7 cellular contexts compared by ENCODE assay signal in genomic region chr4:122577808-122578781, GRCh38. TPM values are rescaled to one million over a fixed set of nuclear protein-coding genes. Genes with fewer than 3 reads are reported as not detected.
A peak's percentile ranks its signal among the peaks of the same experiment; 100 is the strongest.
DNase-seq lines count a peak whose midpoint lies in the region; ATAC-seq lines count a peak whose summit lies in the region.

No MANE protein-coding gene starts in this region.

- peak; percentile 92 for ATAC-seq in GM21529 (IDR thresholded peaks at IDR 0.05; ENCODE audit: unreplicated experiment)

- DNase-seq in GM04503 (ENCODE audit: low read depth): peak; percentile 30
- peak; percentile 100 for DNase-seq in Jurkat, Clone E6-1 (ENCODE audit: low read depth, low spot score)
- peak; percentile 42 for DNase-seq in SW480 (ENCODE audit: low spot score)
- DNase-seq in activated naive CD8-positive, alpha-beta T cell treated with anti-CD3 and anti-CD28 coated beads, Interleukin-2, amount 50 U/mL, for 16 hours (ENCODE audit: low read depth, low spot score): peak; percentile 27
- DNase-seq in iPS-NIHi7 (ENCODE audit: extremely low spot score): peak; percentile 65
- peak; percentile 21 to 44 (median 36) for DNase-seq in stimulated activated CD4-positive, alpha-beta T cell treated with anti-CD3 and anti-CD28 coated beads, TNF-alpha, amount 100 ng/mL, for 4 hours (ENCODE audit: low read depth in 3 of 3)

- H3K4me3 ChIP-seq in Jurkat, Clone E6-1 (ENCODE audit: low read length): peak overlapping the region; percentile 28

RNA-seq across cellular contexts. Expression of gene IL21, which starts 42.8 kb away (rescaled TPM):
- polyA plus RNA-seq in Jurkat, Clone E6-1 (2012; ENCODE audit: insufficient read depth, insufficient read length): not detected

Comparison
In these comparisons a context has a peak if more than half of its experiments do, and no peak if none do; other contexts are left out.
1. Peak in every context shown above with its lines: DNase-seq, ATAC-seq and H3K4me3 ChIP-seq.
2. DNase-seq: peak in every context shown above with its lines; median percentile 100 in Jurkat, Clone E6-1; 65 in iPS-NIHi7; 42 in SW480; 36 in stimulated activated CD4-positive, alpha-beta T cell treated with anti-CD3 and anti-CD28 coated beads, TNF-alpha, amount 100 ng/mL, for 4 hours; 30 in GM04503; 27 in activated naive CD8-positive, alpha-beta T cell treated with anti-CD3 and anti-CD28 coated beads, Interleukin-2, amount 50 U/mL, for 16 hours.